Comparison of ENCODE assay signal across 12 cellular contexts in the genomic region with DNA sequence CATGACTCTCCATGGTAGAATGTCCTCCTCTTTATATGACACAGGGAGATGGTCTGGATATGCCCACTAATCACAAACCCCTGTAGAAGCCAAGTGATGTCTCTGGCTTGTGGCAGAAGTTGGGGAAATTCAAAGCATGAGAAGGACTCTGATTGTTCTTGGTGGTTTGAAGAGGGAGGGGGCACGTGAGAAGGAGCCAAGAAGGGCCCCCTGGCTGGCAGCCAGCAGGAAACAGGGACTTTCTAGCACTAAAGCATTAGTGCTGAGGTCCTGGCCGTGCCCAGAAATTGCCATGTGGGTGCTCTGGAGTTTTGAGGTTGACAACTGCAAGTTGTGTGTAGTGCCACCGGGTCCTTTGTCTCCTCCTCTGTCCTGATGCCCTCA.
DNase-seq lines count a peak whose midpoint lies in the region; ATAC-seq, FAIRE-seq and TF ChIP-seq lines count a peak whose summit lies in the region.
"Had no signal": no experiment of that assay in that cellular context is flagged by ENCODE, and none has a peak within 500 bp of the region (broad histone marks: within the 10 kb centered on the region; RNA-seq: fewer than 3 reads in every experiment).

No MANE protein-coding gene starts in this region.

- TF ChIP-seq EP300 in SK-N-SH (IDR thresholded peaks at IDR 0.05; ENCODE audit: borderline replicate concordance in 1 of 2, low read depth in 1 of 2, low read length in 1 of 2): no peak
- TF ChIP-seq EP300 in GM12878 (IDR thresholded peaks at IDR 0.05; ENCODE audit: borderline replicate concordance in 1 of 2, control insufficient read depth in 1 of 2, low read depth in 2 of 2, low read length in 2 of 2): no peak

- no peak for TF ChIP-seq RAD21 in SK-N-SH (IDR thresholded peaks at IDR 0.05; ENCODE audit: low read length)
- TF ChIP-seq RAD21 in GM12878 (IDR thresholded peaks at IDR 0.05; ENCODE audit: insufficient read depth, low read depth, low read length): no peak

- no peak for FAIRE-seq in GM12878 (lab: Jason Lieb, UNC)
- FAIRE-seq in frontal cortex (lab: Jason Lieb, UNC): no peak

- H3K4me1 ChIP-seq in SK-N-SH (ENCODE audit: control insufficient read depth in 1 of 2, insufficient read depth in 2 of 2, low read depth in 1 of 2, low read length in 1 of 2) (peaks cover 3 to 7% of the 10 kb centered on the region in 2 experiments; a peak in 2 of 4 replicates), GM12878 (ENCODE audit: control insufficient read depth, insufficient read depth, low read length) (peaks cover 5% of the 10 kb centered on the region; the same call in 1 of the 2 replicates), psoas muscle (no peaks in the 10 kb centered on the region)

- WGBS in SK-N-SH (ENCODE audit: low lambda C conversion rate): 48% methylated on average over 3 of the region's 3 CpGs
- WGBS in GM12878 (ENCODE audit: insufficient coverage, insufficient replicate concordance, low lambda C conversion rate, missing lambda C conversion rate): 57% methylated on average over 3 of the region's 3 CpGs
- 16 to 20% (median 19%) methylated on average over 3 of the region's 3 CpGs for WGBS in psoas muscle, 3 donors

- TF ChIP-seq POLR2A in GM12878 (IDR thresholded peaks at IDR 0.05; ENCODE audit: low read depth, low read length): no peak

- H2AFZ ChIP-seq in SK-N-SH (ENCODE audit: low read depth) (peak overlapping the region; percentile 68; the same call in 1 of the 2 replicates), GM12878 (ENCODE audit: control insufficient read depth, low read depth, low read length) (no peak overlapping the region)

- intact Hi-C loops in GM12878 (cut with micrococcal nuclease; ENCODE audit: unreplicated experiment): no loop called here
- intact Hi-C loops in psoas muscle (cut with DNase I): no loop called here

- H3K27ac ChIP-seq in SK-N-SH (ENCODE audit: low read depth in 2 of 2, low read length in 1 of 2): peak overlapping the region in 1 of 2 experiments; percentile 29; a peak in 1 of 4 replicates
- no peak overlapping the region for H3K27ac ChIP-seq in GM12878 (ENCODE audit: control insufficient read depth, insufficient read depth)
- H3K27ac ChIP-seq in psoas muscle: peak overlapping the region; percentile 10
- H3K27ac ChIP-seq: cardiac muscle cell had no signal

- SMC1A ChIA-PET in GM12878 (lab: Charles Lee; ENCODE audit: uncharacterized antibody, unreplicated experiment): no interaction called here

- H3K27me3 ChIP-seq in SK-N-SH (ENCODE audit: insufficient read depth) (no peaks in the 10 kb centered on the region), GM12878 (replicated peaks in 1 of 2; ENCODE audit: control insufficient read depth in 2 of 2, insufficient read depth in 2 of 2, low read length in 1 of 2) (no peaks in the 10 kb centered on the region), psoas muscle (ENCODE audit: insufficient read depth in 3 of 3, low read length in 2 of 3) (no peaks in the 10 kb centered on the region)
- H3K27me3 ChIP-seq: cardiac muscle cell had no signal

- DNase-seq in SK-N-SH (no peak), GM12878 (ENCODE audit: low read depth, low spot score) (peak; percentile 4), psoas muscle (no peak), GM10266 (ENCODE audit: extremely low spot score) (no peak), frontal cortex (ENCODE audit: low spot score in 2 of 2) (no peak), GOT3 (lab: John Stamatoyannopoulos, UW) (no peak)
- DNase-seq: activated B cell treated with CpG ODN at 0.5 μM for 24 hours, hippocampal formation, nephron progenitor cell had no signal

- H3K79me2 ChIP-seq in SK-N-SH (ENCODE audit: insufficient read depth) (no peaks in the 10 kb centered on the region), GM12878 (ENCODE audit: control insufficient read depth, insufficient read depth, low read length) (no peaks in the 10 kb centered on the region)

- no peak overlapping the region for H3K9ac ChIP-seq in SK-N-SH
- H3K9ac ChIP-seq in GM12878 (ENCODE audit: control insufficient read depth, insufficient read depth, low read length): no peak overlapping the region

- TF ChIP-seq CTCF in SK-N-SH (IDR thresholded peaks at IDR 0.05) (no peak), GM12878 (IDR thresholded peaks at IDR 0.05 in 2 of 3, conservative IDR thresholded peaks at IDR 0.05 in 1 of 3; ENCODE audit: control insufficient read depth in 2 of 3, extremely low read depth in 1 of 3, insufficient read depth in 1 of 3, low read depth in 3 of 3, low read length in 3 of 3) (no peak), psoas muscle (IDR thresholded peaks at IDR 0.05) (no peak), GM10266 (IDR thresholded peaks at IDR 0.05; ENCODE audit: control insufficient read depth, insufficient read depth, low read depth, missing control alignments) (no peak)

- H3K36me3 ChIP-seq in SK-N-SH (replicated peaks in 1 of 2; ENCODE audit: control insufficient read depth in 1 of 2, insufficient read depth in 2 of 2, low read length in 1 of 2) (peaks cover 0 to 3% of the 10 kb centered on the region in 2 experiments), GM12878 (ENCODE audit: control insufficient read depth in 2 of 2, insufficient read depth in 2 of 2, low read length in 1 of 2) (no peaks in the 10 kb centered on the region; a peak in 1 of 4 replicates), psoas muscle (ENCODE audit: insufficient read depth in 1 of 2, low read depth in 1 of 2) (no peaks in the 10 kb centered on the region)
- H3K36me3 ChIP-seq: cardiac muscle cell had no signal

- no peaks in the 10 kb centered on the region for H3K9me3 ChIP-seq in SK-N-SH
- no peaks in the 10 kb centered on the region for H3K9me3 ChIP-seq in GM12878 (replicated peaks; ENCODE audit: control insufficient read depth, insufficient read depth, low read length)
- H3K9me3 ChIP-seq in psoas muscle: no peaks in the 10 kb centered on the region

- peak; percentile 56 for ATAC-seq in GM19463 (IDR thresholded peaks at IDR 0.05; ENCODE audit: unreplicated experiment)
- ATAC-seq in GM12878: peak; percentile 20; the same call in 2 of the 3 replicates
- ATAC-seq in psoas muscle: no peak
- no peak for ATAC-seq in GM18511 (IDR thresholded peaks at IDR 0.05; ENCODE audit: unreplicated experiment)

- POLR2A ChIA-PET in SK-N-SH (lab: Yijun Ruan, JAX): no interaction called here
- POLR2A ChIA-PET in GM12878 (lab: Charles Lee): interaction anchor here (0.5 kb wide), 1 partner anchor 281 kb away, joined by 3 read pairs; no protein-coding TSS in a partner anchor

- no TSS peak for BruUV-seq in GM12878 (replicated peaks; lab: Mats Ljungman, UMichigan)

- H3K4me2 ChIP-seq in SK-N-SH: peak overlapping the region; percentile 55
- no peak overlapping the region for H3K4me2 ChIP-seq in GM12878 (ENCODE audit: control insufficient read depth, insufficient read depth)

- H3F3A ChIP-seq in SK-N-SH (replicated peaks; ENCODE audit: insufficient read depth): peaks cover 6% of the 10 kb centered on the region

- RAD21 ChIA-PET in GM12878 (lab: Charles Lee; ENCODE audit: unreplicated experiment): no interaction called here

- H3K4me3 ChIP-seq in SK-N-SH (ENCODE audit: low read depth in 2 of 2, low read length in 1 of 2): no peak overlapping the region
- H3K4me3 ChIP-seq in GM12878: no peak overlapping the region
- H3K4me3 ChIP-seq in psoas muscle: no peak overlapping the region
- H3K4me3 ChIP-seq: cardiac muscle cell had no signal

- no peaks in the 10 kb centered on the region for H3K9me2 ChIP-seq in SK-N-SH

- CTCF ChIA-PET in SK-N-SH (lab: Yijun Ruan, JAX) (interaction anchor here (0.9 to 1.5 kb wide), 2 partner anchors 41 to 140 kb away, joined by 3 read pairs; no protein-coding TSS in a partner anchor), GM12878 (lab: Yijun Ruan, JAX) (no interaction called here)

- H4K20me1 ChIP-seq in SK-N-SH (ENCODE audit: insufficient read depth) (no peaks in the 10 kb centered on the region), GM12878 (ENCODE audit: control insufficient read depth, insufficient read depth) (no peaks in the 10 kb centered on the region)

- in situ Hi-C loops in GM12878 (cut with MboI): no loop called here

TF ChIP-seq in SK-N-SH, 30 proteins besides CTCF, POLR2A, EP300 and RAD21:
- TF ChIP-seq, protein P1, sequence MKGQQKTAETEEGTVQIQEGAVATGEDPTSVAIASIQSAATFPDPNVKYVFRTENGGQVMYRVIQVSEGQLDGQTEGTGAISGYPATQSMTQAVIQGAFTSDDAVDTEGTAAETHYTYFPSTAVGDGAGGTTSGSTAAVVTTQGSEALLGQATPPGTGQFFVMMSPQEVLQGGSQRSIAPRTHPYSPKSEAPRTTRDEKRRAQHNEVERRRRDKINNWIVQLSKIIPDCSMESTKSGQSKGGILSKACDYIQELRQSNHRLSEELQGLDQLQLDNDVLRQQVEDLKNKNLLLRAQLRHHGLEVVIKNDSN (IDR thresholded peaks at IDR 0.05; ENCODE audit: borderline replicate concordance, low read depth): no peak
- peak; percentile 4 for TF ChIP-seq NFIC (IDR thresholded peaks at IDR 0.05; ENCODE audit: borderline replicate concordance)
- TF ChIP-seq POLR2AphosphoS5 (IDR thresholded peaks at IDR 0.05; ENCODE audit: low read depth, low read length): no peak

TF ChIP-seq in GM12878, 131 proteins besides CTCF, POLR2A, EP300 and RAD21 (continues in another document):
- TF ChIP-seq HDAC6 (IDR thresholded peaks at IDR 0.05; ENCODE audit: unreplicated experiment) (no peak), MXI1 (IDR thresholded peaks at IDR 0.05; ENCODE audit: low read depth, low read length) (no peak), RUNX3 (IDR thresholded peaks at IDR 0.05; ENCODE audit: low read length) (peak; percentile 14; the same call in 1 of the 2 replicates), RFX5 (IDR thresholded peaks at IDR 0.05; ENCODE audit: low read depth, low read length) (no peak)
- TF ChIP-seq, protein P2, sequence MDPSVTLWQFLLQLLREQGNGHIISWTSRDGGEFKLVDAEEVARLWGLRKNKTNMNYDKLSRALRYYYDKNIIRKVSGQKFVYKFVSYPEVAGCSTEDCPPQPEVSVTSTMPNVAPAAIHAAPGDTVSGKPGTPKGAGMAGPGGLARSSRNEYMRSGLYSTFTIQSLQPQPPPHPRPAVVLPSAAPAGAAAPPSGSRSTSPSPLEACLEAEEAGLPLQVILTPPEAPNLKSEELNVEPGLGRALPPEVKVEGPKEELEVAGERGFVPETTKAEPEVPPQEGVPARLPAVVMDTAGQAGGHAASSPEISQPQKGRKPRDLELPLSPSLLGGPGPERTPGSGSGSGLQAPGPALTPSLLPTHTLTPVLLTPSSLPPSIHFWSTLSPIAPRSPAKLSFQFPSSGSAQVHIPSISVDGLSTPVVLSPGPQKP (IDR thresholded peaks at IDR 0.05; ENCODE audit: low read depth, low read length): no peak

Comparison
In these comparisons a context has a peak if more than half of its experiments do, and no peak if none do; other contexts are left out.
1. ATAC-seq: peak in GM19463 (single experiment) and GM12878 (single experiment); none in psoas muscle (0 of 4) and GM18511 (single experiment).